ENCODE assay signal across 13 cellular contexts in the genomic region with DNA sequence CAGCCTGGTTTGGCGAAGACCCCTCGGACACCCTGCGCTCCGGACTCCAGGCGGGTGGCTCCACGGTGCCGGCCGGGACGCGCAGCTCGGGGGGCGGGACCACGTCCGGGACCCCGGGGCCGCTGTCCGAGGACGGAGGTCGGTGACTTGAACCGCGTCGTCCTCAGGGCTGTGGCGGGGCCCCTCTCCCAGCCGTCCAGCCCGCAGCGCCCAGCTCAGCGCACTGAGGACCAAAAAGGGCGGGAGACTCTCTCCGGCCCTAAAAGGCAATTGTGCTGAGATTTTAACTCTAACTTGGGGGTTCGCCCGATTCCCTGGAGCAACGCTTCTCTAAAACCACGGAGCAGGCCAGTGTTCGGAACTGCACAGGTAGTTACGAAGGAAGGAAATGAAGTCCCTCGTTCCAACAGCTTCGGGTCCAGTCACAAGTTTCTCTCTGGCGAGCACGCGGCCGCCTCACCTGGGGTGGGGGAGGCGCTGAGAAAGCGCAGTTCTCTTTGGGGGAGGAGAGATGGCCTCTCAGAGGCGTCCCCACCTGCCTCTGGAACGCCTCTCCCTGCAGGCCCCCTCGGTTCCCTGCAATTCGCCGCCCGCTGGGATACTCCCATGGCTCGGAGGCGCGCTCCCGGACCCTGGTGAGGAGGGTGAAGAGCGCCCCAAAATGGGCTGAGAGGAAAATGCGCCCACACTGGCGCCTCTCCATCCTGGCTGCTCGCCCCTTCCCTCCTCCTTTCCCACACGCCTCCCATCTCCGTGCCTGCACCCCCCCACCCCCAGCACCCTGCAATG.
DNase-seq lines count a peak whose midpoint lies in the region; ATAC-seq and TF ChIP-seq lines count a peak whose summit lies in the region.
"Had no signal": no experiment of that assay in that cellular context is flagged by ENCODE, and none has a peak within 500 bp of the region (broad histone marks: within the 10 kb centered on the region; RNA-seq: fewer than 3 reads in every experiment).

No MANE protein-coding gene starts in this region.

- H3K9me2 ChIP-seq in GM23338 (ENCODE audit: insufficient read depth), result no peaks in the 10 kb centered on the region

- H3K4me3 ChIP-seq in GM23338 (peak overlapping the region; percentile 42), NB4 (ENCODE audit: low read depth, low read length) (peak overlapping the region; percentile 76), endodermal cell (ENCODE audit: low read length) (no peak overlapping the region), psoas muscle (peak overlapping the region; percentile 56)

- H2AFZ ChIP-seq in GM23338, result no peak overlapping the region

- H3K36me3 Mint-ChIP-seq in GM23338 (ENCODE audit: low read depth) (peaks cover 29% of the 10 kb centered on the region), endodermal cell (ENCODE audit: low read depth) (no peaks in the 10 kb centered on the region)
- H3K36me3 Mint-ChIP-seq: activated CD4-positive, alpha-beta memory T cell treated with anti-CD3 and anti-CD28 coated beads for 36 hours had no signal

- TF ChIP-seq CTCF in GM23338 (conservative IDR thresholded peaks at IDR 0.05; ENCODE audit: low read depth in 2 of 2), result 0 out of 4 replicates have a peak, but pooled peaks of 1 of the 2 experiments have one; percentile 7
- peak; percentile 19 for TF ChIP-seq CTCF in NB4 (IDR thresholded peaks at IDR 0.05; ENCODE audit: low read depth, low read length)
- TF ChIP-seq CTCF in endodermal cell (conservative IDR thresholded peaks at IDR 0.05), result no peak
- TF ChIP-seq CTCF in psoas muscle (IDR thresholded peaks at IDR 0.05), result no peak

- H3K4me1 ChIP-seq in GM23338 (ENCODE audit: insufficient read depth) (peaks cover 5% of the 10 kb centered on the region; the same call in 1 of the 2 replicates), endodermal cell (ENCODE audit: control insufficient read depth, insufficient read depth, low read length) (no peaks in the 10 kb centered on the region), psoas muscle (peaks cover 9% of the 10 kb centered on the region)

- no peak for DNase-seq in GM23338 (ENCODE audit: low spot score)
- peak; percentile 61 for DNase-seq in NB4 (ENCODE audit: low read depth)
- DNase-seq in endodermal cell, result no peak
- DNase-seq in psoas muscle, result no peak
- DNase-seq in NOMO-1 (lab: John Stamatoyannopoulos, UW; ENCODE audit: unreplicated experiment in 2 of 2), result no peak
- DNase-seq in DMS153 treated with DMSO at 0.1 percent for 48 hours (lab: John Stamatoyannopoulos, UW; ENCODE audit: unreplicated experiment), result no peak
- DNase-seq: activated CD4-positive, alpha-beta memory T cell treated with anti-CD3 and anti-CD28 coated beads for 36 hours; NCI-H524 treated with DMSO at 0.1 percent for 48 hours; occipital lobe; stimulated activated CD4-positive, alpha-beta T cell treated with anti-CD3 and anti-CD28 coated beads, Interleukin-2, amount 100 ng/mL, for 48 hours had no signal

- peaks cover 3% of the 10 kb centered on the region for H3K27me3 Mint-ChIP-seq in GM23338 (ENCODE audit: insufficient read depth, low read depth, poor library complexity)
- H3K27me3 Mint-ChIP-seq in endodermal cell (ENCODE audit: insufficient read depth), result peaks cover 86% of the 10 kb centered on the region

- TF ChIP-seq POLR2A in NB4 (IDR thresholded peaks at IDR 0.05; ENCODE audit: extremely low read depth, insufficient read length), result no peak

- no peaks in the 10 kb centered on the region for H3K79me2 ChIP-seq in GM23338 (replicated peaks; ENCODE audit: insufficient read depth)

- no peaks in the 10 kb centered on the region for H3F3A ChIP-seq in GM23338 (replicated peaks; ENCODE audit: low read depth)

- peak overlapping the region; percentile 51; the same call in 1 of the 2 replicates for H3K4me2 ChIP-seq in GM23338

- intact Hi-C loops in psoas muscle (cut with DNase I), result no loop called here

- no peak overlapping the region for H3K9ac ChIP-seq in endodermal cell (ENCODE audit: extremely low read depth, low read length, poor library complexity, severe bottlenecking)

- H3K9me3 Mint-ChIP-seq in GM23338, result peaks cover 53% of the 10 kb centered on the region
- H3K9me3 Mint-ChIP-seq in endodermal cell, result no peaks in the 10 kb centered on the region
- H3K9me3 Mint-ChIP-seq: activated CD4-positive, alpha-beta memory T cell treated with anti-CD3 and anti-CD28 coated beads for 36 hours had no signal

- H3K27me3 ChIP-seq in GM23338 (ENCODE audit: insufficient read depth) (peaks cover 96% of the 10 kb centered on the region), endodermal cell (ENCODE audit: control insufficient read depth, insufficient read depth, low read length, poor library complexity, severe bottlenecking) (no peaks in the 10 kb centered on the region), psoas muscle (ENCODE audit: insufficient read depth in 3 of 3, low read length in 2 of 3) (peaks cover 0 to 93% (median 36%) of the 10 kb centered on the region in 3 donors)

- no peak overlapping the region for H3K27ac Mint-ChIP-seq in GM23338
- no peak overlapping the region for H3K27ac Mint-ChIP-seq in endodermal cell
- H3K27ac Mint-ChIP-seq: activated CD4-positive, alpha-beta memory T cell treated with anti-CD3 and anti-CD28 coated beads for 36 hours had no signal

- 82 to 88% methylated on average over 30 to 59 of the region's 59 CpGs for WGBS in endodermal cell (ENCODE audit: insufficient coverage in 1 of 2, insufficient read length in 1 of 2), 2 experiments
- WGBS in psoas muscle, 3 donors, result 1 to 2% (median 2%) methylated on average over 57 to 59 of the region's 59 CpGs

- H3K4me3 Mint-ChIP-seq in GM23338, result no peak overlapping the region
- peak overlapping the region; percentile 46 for H3K4me3 Mint-ChIP-seq in endodermal cell

- H3K36me3 ChIP-seq in GM23338 (ENCODE audit: insufficient read depth), result 0 out of 2 replicates have a peak, but pooled peaks cover 4% of the 10 kb centered on the region
- H3K36me3 ChIP-seq in endodermal cell (ENCODE audit: control insufficient read depth, insufficient read depth, low read length), result no peaks in the 10 kb centered on the region
- H3K36me3 ChIP-seq in psoas muscle (ENCODE audit: insufficient read depth in 1 of 2, low read depth in 1 of 2), result no peaks in the 10 kb centered on the region
- H3K36me3 ChIP-seq: adrenal gland, tibial artery had no signal

- H4K20me1 ChIP-seq in GM23338 (replicated peaks; ENCODE audit: insufficient read depth), result no peaks in the 10 kb centered on the region

- ATAC-seq in GM23338, result no peak
- no peak for ATAC-seq in psoas muscle
- ATAC-seq in GM18858 (IDR thresholded peaks at IDR 0.05; ENCODE audit: unreplicated experiment), result no peak

- H3K9me3 ChIP-seq in endodermal cell (ENCODE audit: control insufficient read depth, low read length) (peaks cover 24% of the 10 kb centered on the region), psoas muscle (no peaks in the 10 kb centered on the region)
- H3K9me3 ChIP-seq: adrenal gland, tibial artery had no signal

- no peak overlapping the region for H3K27ac ChIP-seq in GM23338 (ENCODE audit: low read depth)
- H3K27ac ChIP-seq in endodermal cell (ENCODE audit: low read depth, low read length), result no peak overlapping the region
- no peak overlapping the region for H3K27ac ChIP-seq in psoas muscle
- H3K27ac ChIP-seq: adrenal gland, tibial artery had no signal

- H3K4me1 Mint-ChIP-seq in GM23338, result no peaks in the 10 kb centered on the region
- H3K4me1 Mint-ChIP-seq in endodermal cell, result peaks cover 8% of the 10 kb centered on the region

TF ChIP-seq in GM23338, 12 proteins besides CTCF, POLR2A, EP300 and RAD21 (continues in another document):
- no peak for TF ChIP-seq NANOG (IDR thresholded peaks at IDR 0.05; ENCODE audit: borderline replicate concordance)
